Comparison of ENCODE assay signal across 23 cellular contexts in genomic region chr4:41106694-41107419, GRCh38.
"Had no signal": no experiment of that assay in that cellular context is flagged by ENCODE, and none has a peak within 500 bp of the region (broad histone marks: within the 10 kb centered on the region; RNA-seq: fewer than 3 reads in every experiment).

No MANE protein-coding gene starts in this region.

- H3K27ac ChIP-seq: gastrocnemius medialis, ovary, sigmoid colon, stomach, tibial nerve, upper lobe of right lung, uterus had no signal

- H3K36me3 ChIP-seq: gastrocnemius medialis, ovary, sigmoid colon, stomach, tibial nerve, upper lobe of right lung, uterus had no signal

- H3K4me3 ChIP-seq: dorsolateral prefrontal cortex, gastrocnemius medialis, ovary, sigmoid colon, stomach, tibial nerve, upper lobe of right lung, uterus had no signal

- H3K9me3 Mint-ChIP-seq: central memory CD8-positive, alpha-beta T cell had no signal

- H3K36me3 Mint-ChIP-seq: naive thymus-derived CD8-positive, alpha-beta T cell; stimulated activated effector memory CD8-positive, alpha-beta T cell treated with anti-CD3 and anti-CD28 coated beads, Interleukin-12 subunit alpha, Interleukin-12 subunit beta, amount 100 ng/mL, for 72 hours had no signal

- H3K4me1 ChIP-seq: sigmoid colon, uterus had no signal

- ATAC-seq: gastrocnemius medialis; naive thymus-derived CD8-positive, alpha-beta T cell; stimulated activated effector memory CD8-positive, alpha-beta T cell treated with anti-CD3 and anti-CD28 coated beads, Interleukin-12 subunit alpha, Interleukin-12 subunit beta, amount 100 ng/mL, for 72 hours; upper lobe of right lung had no signal

- H3K27ac Mint-ChIP-seq: naive thymus-derived CD8-positive, alpha-beta T cell; nephron progenitor cell; stimulated activated effector memory CD8-positive, alpha-beta T cell treated with anti-CD3 and anti-CD28 coated beads, Interleukin-12 subunit alpha, Interleukin-12 subunit beta, amount 100 ng/mL, for 72 hours had no signal

- H3K4me1 Mint-ChIP-seq: central memory CD8-positive, alpha-beta T cell; naive thymus-derived CD8-positive, alpha-beta T cell; stimulated activated effector memory CD8-positive, alpha-beta T cell treated with anti-CD3 and anti-CD28 coated beads, Interleukin-12 subunit alpha, Interleukin-12 subunit beta, amount 100 ng/mL, for 72 hours had no signal

- DNase-seq: cortex of kidney; dorsolateral prefrontal cortex; effector CD4-positive, alpha-beta T cell; foreskin fibroblast; gastrocnemius medialis; head of caudate nucleus; midbrain; naive thymus-derived CD8-positive, alpha-beta T cell; nephron progenitor cell; nucleus accumbens; ovary; posterior cingulate gyrus; retina; sigmoid colon; stimulated activated CD4-positive, alpha-beta T cell treated with anti-CD3 and anti-CD28 coated beads, Interleukin-2, amount 100 ng/mL, for 24 hours; stimulated activated CD4-positive, alpha-beta T cell treated with anti-CD3 and anti-CD28 coated beads, Interleukin-4, amount 100 ng/mL, for 24 hours; stimulated activated naive CD4-positive, alpha-beta T cell treated with Interleukin-2 at 50 U/mL for 16 hours; stomach; upper lobe of right lung; uterus had no signal

- H3K4me3 Mint-ChIP-seq: central memory CD8-positive, alpha-beta T cell; naive thymus-derived CD8-positive, alpha-beta T cell; nephron progenitor cell; stimulated activated effector memory CD8-positive, alpha-beta T cell treated with anti-CD3 and anti-CD28 coated beads, Interleukin-12 subunit alpha, Interleukin-12 subunit beta, amount 100 ng/mL, for 72 hours had no signal

- H3K9me3 ChIP-seq: gastrocnemius medialis, ovary, sigmoid colon, stomach, tibial nerve, upper lobe of right lung, uterus had no signal

- H3K27me3 Mint-ChIP-seq: central memory CD8-positive, alpha-beta T cell had no signal

- H3K27me3 ChIP-seq: dorsolateral prefrontal cortex, gastrocnemius medialis, ovary, sigmoid colon, stomach, tibial nerve, upper lobe of right lung, uterus had no signal
